ENCODE assay signal across 9 cellular contexts in the genomic region with DNA sequence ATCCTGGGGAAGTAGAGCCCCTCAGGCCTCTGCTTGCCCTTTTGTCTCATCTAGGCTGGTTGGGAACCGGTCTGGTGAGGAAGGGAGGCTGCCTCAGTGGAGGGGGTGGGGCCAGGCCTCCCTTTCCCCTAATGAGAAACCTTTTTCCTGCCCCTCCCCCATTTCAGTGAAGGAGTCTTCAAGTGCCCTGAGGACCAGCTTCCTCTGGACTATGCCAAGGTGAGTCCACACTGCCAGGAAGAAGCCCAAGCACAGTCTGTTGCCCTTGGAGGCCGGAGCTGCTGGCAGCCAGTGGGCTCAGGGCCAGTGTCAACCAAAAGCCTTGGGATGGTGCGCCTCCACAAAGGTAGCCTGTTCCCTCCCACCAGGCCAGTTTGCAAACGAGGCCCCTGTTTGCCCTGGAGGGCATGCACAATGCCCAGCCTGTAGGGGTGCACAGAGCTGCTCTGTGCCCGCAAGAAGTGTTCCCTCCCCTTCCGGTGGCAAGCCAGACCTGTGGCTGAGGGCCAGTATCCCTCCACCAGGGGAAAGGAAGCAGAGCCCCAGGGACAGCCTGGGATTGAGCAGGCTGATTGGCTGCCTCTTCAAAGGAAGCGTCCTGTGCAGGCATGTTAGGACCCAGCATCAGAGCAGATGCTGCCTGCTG. TPM values are rescaled to one million over a fixed set of nuclear protein-coding genes. Genes with fewer than 3 reads are reported as not detected.
DNase-seq lines count a peak whose midpoint lies in the region; ATAC-seq and TF ChIP-seq lines count a peak whose summit lies in the region.
"Had no signal": no experiment of that assay in that cellular context is flagged by ENCODE, and none has a peak within 500 bp of the region (broad histone marks: within the 10 kb centered on the region; RNA-seq: fewer than 3 reads in every experiment).

No MANE protein-coding gene starts in this region.

- H3K9ac ChIP-seq in HUES64 (ENCODE audit: low read depth, low read length) = peak overlapping the region; percentile 64

- TF ChIP-seq CTCF in activated B cell treated with CpG ODN at 0.5 μM for 24 hours (IDR thresholded peaks at IDR 0.05) = no peak

- H3K27ac ChIP-seq in HUES64 (ENCODE audit: low read depth, low read length) = peak overlapping the region; percentile 100
- H3K27ac ChIP-seq: neutrophil had no signal

- peak overlapping the region; percentile 84 for H3K27ac Mint-ChIP-seq in activated B cell treated with CpG ODN at 0.5 μM for 24 hours
- peak overlapping the region; percentile 26 for H3K27ac Mint-ChIP-seq in stimulated activated naive CD8-positive, alpha-beta T cell treated with anti-CD3 and anti-CD28 coated beads, Interleukin-15, Interleukin-2, amounts not matched to agents 100 ng/mL and 50 ng/mL, for 24 hours

- H3K9me3 Mint-ChIP-seq in activated B cell treated with CpG ODN at 0.5 μM for 24 hours = no peaks in the 10 kb centered on the region
- H3K9me3 Mint-ChIP-seq in stimulated activated naive CD8-positive, alpha-beta T cell treated with anti-CD3 and anti-CD28 coated beads, Interleukin-15, Interleukin-2, amounts not matched to agents 100 ng/mL and 50 ng/mL, for 24 hours = no peaks in the 10 kb centered on the region

- no peaks in the 10 kb centered on the region for H3K27me3 Mint-ChIP-seq in activated B cell treated with CpG ODN at 0.5 μM for 24 hours
- H3K27me3 Mint-ChIP-seq in stimulated activated naive CD8-positive, alpha-beta T cell treated with anti-CD3 and anti-CD28 coated beads, Interleukin-15, Interleukin-2, amounts not matched to agents 100 ng/mL and 50 ng/mL, for 24 hours = no peaks in the 10 kb centered on the region

- H3K4me3 Mint-ChIP-seq in activated B cell treated with CpG ODN at 0.5 μM for 24 hours = peak overlapping the region; percentile 93
- H3K4me3 Mint-ChIP-seq in stimulated activated naive CD8-positive, alpha-beta T cell treated with anti-CD3 and anti-CD28 coated beads, Interleukin-15, Interleukin-2, amounts not matched to agents 100 ng/mL and 50 ng/mL, for 24 hours = peak overlapping the region; percentile 95

- POLR2A ChIA-PET in activated B cell treated with CpG ODN at 0.5 μM for 24 hours (lab: Charles Lee) = interaction anchor here (1.1 to 23.0 kb wide), 5 partner anchors 8 to 205 kb away, joined by 5 to 2384 read pairs (median 9); a partner anchor contains a TSS

- peaks cover 61% of the 10 kb centered on the region for H3K36me3 ChIP-seq in HUES64 (ENCODE audit: insufficient read depth, low read length)
- H3K36me3 ChIP-seq: neutrophil had no signal

- CTCF ChIA-PET in activated B cell treated with CpG ODN at 0.5 μM for 24 hours (lab: Charles Lee) = interaction anchor here (17.6 kb wide), 1 partner anchor 20 kb away, joined by 545 read pairs; a partner anchor contains a TSS

- peaks cover 14% of the 10 kb centered on the region; the same call in 1 of the 2 replicates for H3K4me1 ChIP-seq in HUES64 (ENCODE audit: insufficient read depth, low read length)

- peaks cover 77% of the 10 kb centered on the region for H3K36me3 Mint-ChIP-seq in activated B cell treated with CpG ODN at 0.5 μM for 24 hours (ENCODE audit: low read depth)
- H3K36me3 Mint-ChIP-seq in stimulated activated naive CD8-positive, alpha-beta T cell treated with anti-CD3 and anti-CD28 coated beads, Interleukin-15, Interleukin-2, amounts not matched to agents 100 ng/mL and 50 ng/mL, for 24 hours (ENCODE audit: low read depth) = peaks cover 50% of the 10 kb centered on the region

- intact Hi-C loops in activated B cell treated with CpG ODN at 0.5 μM for 24 hours (cut with micrococcal nuclease) = no loop called here

- no peaks in the 10 kb centered on the region for H3K27me3 ChIP-seq in HUES64 (ENCODE audit: insufficient read depth, low read length)

- H3K4me3 ChIP-seq in HUES64 (ENCODE audit: low read length) = 0 out of 2 replicates have a peak overlapping the region, but pooled peaks have one; percentile 87

- H3K4me1 Mint-ChIP-seq in activated B cell treated with CpG ODN at 0.5 μM for 24 hours = peaks cover 57% of the 10 kb centered on the region
- H3K4me1 Mint-ChIP-seq in stimulated activated naive CD8-positive, alpha-beta T cell treated with anti-CD3 and anti-CD28 coated beads, Interleukin-15, Interleukin-2, amounts not matched to agents 100 ng/mL and 50 ng/mL, for 24 hours (ENCODE audit: low read depth) = peaks cover 33% of the 10 kb centered on the region

- 88% methylated on average over 6 of the region's 7 CpGs for WGBS in HUES64

- ATAC-seq in activated B cell treated with CpG ODN at 0.5 μM for 24 hours (ENCODE audit: low read depth) (no peak), HG03457 (IDR thresholded peaks at IDR 0.05; ENCODE audit: unreplicated experiment) (no peak), HG03135 (IDR thresholded peaks at IDR 0.05; ENCODE audit: unreplicated experiment) (no peak)

- H3K9me3 ChIP-seq in HUES64 (ENCODE audit: insufficient read depth, low read depth, low read length) = no peaks in the 10 kb centered on the region
- H3K9me3 ChIP-seq: neutrophil had no signal

- DNase-seq in activated B cell treated with CpG ODN at 0.5 μM for 24 hours (no peak), islet precursor cell (peak; percentile 66), GDM1 (lab: John Stamatoyannopoulos, UW) (no peak)
- no peak for DNase-seq in stimulated activated CD4-positive, alpha-beta T cell treated with anti-CD3 and anti-CD28 coated beads, Interleukin-2, amount 100 ng/mL, for 24 hours

RNA-seq across cellular contexts. Expression of a gene that starts 3.4 kb away (rescaled TPM):
- 118 TPM for polyA plus RNA-seq in HUES64 (2013, experiment 1 of 2)
- 115 TPM for polyA plus RNA-seq in HUES64 (2013, experiment 2 of 2)
- 754 and 903 TPM in 2 replicates for total RNA-seq in activated B cell treated with CpG ODN at 0.5 μM for 24 hours

RNA-seq across cellular contexts. Expression of a gene that starts 18.6 kb away (rescaled TPM):
- 10.3 TPM for polyA plus RNA-seq in HUES64 (2013, experiment 1 of 2)
- 8.4 TPM for polyA plus RNA-seq in HUES64 (2013, experiment 2 of 2)
- total RNA-seq in activated B cell treated with CpG ODN at 0.5 μM for 24 hours = 24.8 and 29.7 TPM in 2 replicates

RNA-seq across cellular contexts. Expression of a gene that starts 21.1 kb away (rescaled TPM):
- polyA plus RNA-seq in HUES64 (2013, experiment 1 of 2) = 32.9 TPM
- 35.6 TPM for polyA plus RNA-seq in HUES64 (2013, experiment 2 of 2)
- 40.7 and 41.0 TPM in 2 replicates for total RNA-seq in activated B cell treated with CpG ODN at 0.5 μM for 24 hours

RNA-seq across cellular contexts. Expression of a gene that starts 27.4 kb away (rescaled TPM):
- 2,115 TPM for polyA plus RNA-seq in HUES64 (2013, experiment 1 of 2)
- 2,394 TPM for polyA plus RNA-seq in HUES64 (2013, experiment 2 of 2)
- 3,189 and 3,657 TPM in 2 replicates for total RNA-seq in activated B cell treated with CpG ODN at 0.5 μM for 24 hours

RNA-seq across cellular contexts. Expression of a gene that starts 29.5 kb away (rescaled TPM):
- polyA plus RNA-seq in HUES64 (2013, experiment 1 of 2) = 182 TPM
- polyA plus RNA-seq in HUES64 (2013, experiment 2 of 2) = 154 TPM
- total RNA-seq in activated B cell treated with CpG ODN at 0.5 μM for 24 hours = 21.3 and 23.9 TPM in 2 replicates
